ENCODE assay signal across 12 cellular contexts in genomic region chr3:178195824-178196223, GRCh38.
A peak's percentile ranks its signal among the peaks of the same experiment; 100 is the strongest.
DNase-seq lines count a peak whose midpoint lies in the region; ATAC-seq, FAIRE-seq and TF ChIP-seq lines count a peak whose summit lies in the region.
"Had no signal": no experiment of that assay in that cellular context is flagged by ENCODE, and none has a peak within 500 bp of the region (broad histone marks: within the 10 kb centered on the region; RNA-seq: fewer than 3 reads in every experiment).

No MANE protein-coding gene starts in this region.

- WGBS in mammary epithelial cell (ENCODE audit: low coverage, missing lambda C conversion rate): 21% methylated on average over 2 of the region's 2 CpGs

- intact Hi-C loops in mammary epithelial cell (cut with micrococcal nuclease) (no loop called here), CD14-positive monocyte (cut with micrococcal nuclease) (no loop called here), kidney (cut with DNase I) (no loop called here)

- ATAC-seq in HG03045 (IDR thresholded peaks at IDR 0.05; ENCODE audit: unreplicated experiment): peak; percentile 70

- CTCF ChIA-PET in mammary epithelial cell (lab: Charles Lee; ENCODE audit: low non-redundant PET): no interaction called here

- in situ Hi-C loops in mammary epithelial cell (cut with MboI; ENCODE audit: low sequenced_read_pairs in 2 of 2): no loop called here

- H3K4me1 ChIP-seq in mammary epithelial cell (ENCODE audit: insufficient read depth, low read length): peaks cover 24% of the 10 kb centered on the region
- H3K4me1 ChIP-seq in skeletal muscle satellite cell (ENCODE audit: control insufficient read depth, insufficient read depth, low read length): peaks cover 33% of the 10 kb centered on the region
- H3K4me1 ChIP-seq in kidney (ENCODE audit: control insufficient read depth in 1 of 2, insufficient read depth in 1 of 2, low read depth in 1 of 2, low read length in 2 of 2): no peaks in the 10 kb centered on the region

- H3K27me3 Mint-ChIP-seq in CD14-positive monocyte (ENCODE audit: low read depth in 3 of 3): no peaks in the 10 kb centered on the region

- H3K27ac ChIP-seq in mammary epithelial cell (ENCODE audit: insufficient read depth, low read depth, low read length) (no peak overlapping the region), kidney (ENCODE audit: low read depth in 2 of 2, low read length in 2 of 2) (no peak overlapping the region)
- H3K27ac ChIP-seq: 22Rv1, esophagus squamous epithelium had no signal

- H3K4me1 Mint-ChIP-seq in CD14-positive monocyte: no peaks in the 10 kb centered on the region
- H3K4me1 Mint-ChIP-seq: nephron had no signal

- H3K4me2 ChIP-seq in mammary epithelial cell (ENCODE audit: insufficient read depth, low read depth, low read length) (peak overlapping the region; percentile 37), skeletal muscle satellite cell (ENCODE audit: low read length) (peak overlapping the region; percentile 2)

- no peak for FAIRE-seq in GM12892 (lab: Jason Lieb, UNC)
- no peak for FAIRE-seq in kidney (lab: Jason Lieb, UNC)

- H2AFZ ChIP-seq in mammary epithelial cell (ENCODE audit: low read depth, low read length): no peak overlapping the region

- no peaks in the 10 kb centered on the region for H3K9me3 Mint-ChIP-seq in CD14-positive monocyte

- H3K9ac ChIP-seq in mammary epithelial cell (ENCODE audit: insufficient read depth, low read length): no peak overlapping the region
- peak overlapping the region; percentile 39 for H3K9ac ChIP-seq in skeletal muscle satellite cell (ENCODE audit: low read depth, low read length)
- H3K9ac ChIP-seq in kidney (ENCODE audit: low read length in 2 of 2): no peak overlapping the region

- no peaks in the 10 kb centered on the region for H3K36me3 Mint-ChIP-seq in CD14-positive monocyte

- no peaks in the 10 kb centered on the region for H4K20me1 ChIP-seq in mammary epithelial cell (ENCODE audit: insufficient read depth, low read length)

- no peak for TF ChIP-seq POLR2A in GM12892 (IDR thresholded peaks at IDR 0.05; ENCODE audit: low read depth, low read length)

- no peak overlapping the region for H3K4me3 Mint-ChIP-seq in CD14-positive monocyte
- H3K4me3 Mint-ChIP-seq: nephron had no signal

- TF ChIP-seq CTCF in mammary epithelial cell (conservative IDR thresholded peaks at IDR 0.05 in 1 of 2, IDR thresholded peaks at IDR 0.05 in 1 of 2; ENCODE audit: extremely low read depth in 1 of 2, insufficient read depth in 1 of 2, low read depth in 1 of 2, low read length in 2 of 2): no peak
- no peak for TF ChIP-seq CTCF in CD14-positive monocyte (IDR thresholded peaks at IDR 0.05)
- TF ChIP-seq CTCF in kidney (IDR thresholded peaks at IDR 0.05; ENCODE audit: borderline replicate concordance, extremely low read depth, insufficient read depth): no peak

- H3K4me3 ChIP-seq in mammary epithelial cell (replicated peaks in 1 of 3; ENCODE audit: insufficient read depth in 1 of 3, low read depth in 2 of 3, low read length in 3 of 3): no peak overlapping the region
- no peak overlapping the region for H3K4me3 ChIP-seq in skeletal muscle satellite cell (ENCODE audit: low read length)
- H3K4me3 ChIP-seq in kidney (ENCODE audit: low read length in 2 of 2): no peak overlapping the region
- H3K4me3 ChIP-seq: esophagus squamous epithelium had no signal

- BruUV-seq in mammary epithelial cell (replicated peaks; lab: Mats Ljungman, UMichigan): no TSS peak

- DNase-seq in NCI-H446 treated with DMSO at 0.1 percent for 48 hours (lab: John Stamatoyannopoulos, UW) (peak; percentile 30), NCI-H446 (lab: John Stamatoyannopoulos, UW) (no peak), mammary epithelial cell (peak; percentile 71), CD14-positive monocyte (ENCODE audit: low spot score) (no peak), GM12892 (ENCODE audit: insufficient read length) (no peak), kidney (no peak)
- DNase-seq: esophagus squamous epithelium; stimulated activated CD8-positive, alpha-beta memory T cell treated with anti-CD3 and anti-CD28 coated beads, Interleukin-4, amount 100 ng/mL, for 48 hours had no signal

- H3K27me3 ChIP-seq in mammary epithelial cell (ENCODE audit: insufficient read depth, low read length) (no peaks in the 10 kb centered on the region), skeletal muscle satellite cell (ENCODE audit: control insufficient read depth, insufficient read depth, low read length) (no peaks in the 10 kb centered on the region)
- H3K27me3 ChIP-seq: esophagus squamous epithelium had no signal

- dilution Hi-C loops in mammary epithelial cell (cut with HindIII; ENCODE audit: low sequenced_read_pairs): no loop called here

- H3K27ac Mint-ChIP-seq in CD14-positive monocyte: no peak overlapping the region
- H3K27ac Mint-ChIP-seq: nephron had no signal

- H3K36me3 ChIP-seq in mammary epithelial cell (ENCODE audit: insufficient read depth, low read length): no peaks in the 10 kb centered on the region
- H3K36me3 ChIP-seq in skeletal muscle satellite cell (ENCODE audit: insufficient read depth, low read length): no peaks in the 10 kb centered on the region
- no peaks in the 10 kb centered on the region for H3K36me3 ChIP-seq in kidney (ENCODE audit: control insufficient read depth in 1 of 2, insufficient read depth in 2 of 2, low read length in 2 of 2)
- H3K36me3 ChIP-seq: esophagus squamous epithelium had no signal

- no peaks in the 10 kb centered on the region for H3K79me2 ChIP-seq in mammary epithelial cell (ENCODE audit: insufficient read depth, low read length)

- no peaks in the 10 kb centered on the region for H3K9me3 ChIP-seq in mammary epithelial cell (replicated peaks; ENCODE audit: insufficient read depth, low read length)
- H3K9me3 ChIP-seq in skeletal muscle satellite cell (replicated peaks; ENCODE audit: low read length): no peaks in the 10 kb centered on the region
- no peaks in the 10 kb centered on the region for H3K9me3 ChIP-seq in kidney (ENCODE audit: control insufficient read depth in 1 of 2, low read length in 2 of 2)
- H3K9me3 ChIP-seq: esophagus squamous epithelium had no signal

Comparison
In these comparisons a context has a peak if more than half of its experiments do, and no peak if none do; other contexts are left out.
1. DNase-seq: peak in NCI-H446 treated with DMSO at 0.1 percent for 48 hours (single experiment) and mammary epithelial cell (single experiment); none in NCI-H446 (0 of 2), CD14-positive monocyte (single experiment), GM12892 (single experiment) and kidney (single experiment).